Comparison of ENCODE assay signal across 8 cellular contexts in genomic region chr2:226791487-226792081, GRCh38. TPM values are rescaled to one million over a fixed set of nuclear protein-coding genes. Genes with fewer than 3 reads are reported as not detected.
DNase-seq lines count a peak whose midpoint lies in the region; ATAC-seq, FAIRE-seq and TF ChIP-seq lines count a peak whose summit lies in the region.

No MANE protein-coding gene starts in this region.

- H4K20me1 ChIP-seq in keratinocyte (ENCODE audit: control insufficient read depth, extremely low read depth, insufficient read depth, low read length), result no peaks in the 10 kb centered on the region

- TF ChIP-seq CTCF in keratinocyte (optimal IDR thresholded peaks at IDR 0.05 in 1 of 3, IDR thresholded peaks at IDR 0.05 in 1 of 3, conservative IDR thresholded peaks at IDR 0.05 in 1 of 3; ENCODE audit: extremely low read depth in 1 of 3, insufficient read depth in 2 of 3, low read length in 3 of 3), result peak in 1 of 3 experiments; percentile 27

- DNase-seq in AG08396 (ENCODE audit: low spot score) (peak; percentile 97), NCI-H2196 (lab: John Stamatoyannopoulos, UW; ENCODE audit: unreplicated experiment) (peak; percentile 90), keratinocyte (ENCODE audit: low read depth, low spot score) (no peak)
- peak; percentile 81 to 90 (median 85) for DNase-seq in activated CD4-positive, CD25-positive, alpha-beta regulatory T cell (lab: John Stamatoyannopoulos, UW)
- peak; percentile 93 for DNase-seq in central memory CD4-positive, alpha-beta T cell
- DNase-seq in stimulated activated CD4-positive, alpha-beta T cell treated with anti-CD3 and anti-CD28 coated beads, Interleukin-15, amount 100 ng/mL, for 24 hours, result peak; percentile 95

- H3K79me2 ChIP-seq in keratinocyte (ENCODE audit: control insufficient read depth, insufficient read depth, low read length), result peaks cover 85% of the 10 kb centered on the region

- dilution Hi-C loops in keratinocyte (cut with MboI; ENCODE audit: extremely low pct_ligation_motif_present, low sequenced_read_pairs), result no loop called here

- peak; percentile 83 for ATAC-seq in GM18873 (IDR thresholded peaks at IDR 0.05; ENCODE audit: low FRiP score, unreplicated experiment)
- ATAC-seq in HG03103 (IDR thresholded peaks at IDR 0.05; ENCODE audit: low read depth, unreplicated experiment), result peak; percentile 97

- H3K9me1 ChIP-seq in keratinocyte (ENCODE audit: control insufficient read depth, extremely low read depth, insufficient read depth, low read length), result no peaks in the 10 kb centered on the region

- H3K4me3 ChIP-seq in keratinocyte (ENCODE audit: control insufficient read depth in 2 of 3, extremely low read depth in 1 of 3, insufficient read depth in 2 of 3, low read depth in 1 of 3, low read length in 3 of 3), result peak overlapping the region; percentile 51 to 82 (median 82)

- H3K36me3 ChIP-seq in keratinocyte (ENCODE audit: control insufficient read depth in 2 of 2, extremely low read depth in 1 of 2, insufficient read depth in 2 of 2, low read length in 2 of 2), result peaks cover 8 to 19% of the 10 kb centered on the region in 2 experiments

- H3K27me3 ChIP-seq in keratinocyte (ENCODE audit: control insufficient read depth, extremely low read depth, insufficient read depth, low read length), result no peaks in the 10 kb centered on the region

- no peak for FAIRE-seq in keratinocyte (lab: Jason Lieb, UNC)

- peak overlapping the region; percentile 95 for H3K9ac ChIP-seq in keratinocyte (ENCODE audit: control insufficient read depth, extremely low read depth, insufficient read depth, low read length)

- H3K4me1 ChIP-seq in keratinocyte (ENCODE audit: control insufficient read depth, extremely low read depth, insufficient read depth, low read length), result peaks cover 40% of the 10 kb centered on the region

- H3K4me2 ChIP-seq in keratinocyte (ENCODE audit: control insufficient read depth, extremely low read depth, insufficient read depth, low read depth, low read length), result peak overlapping the region; percentile 100

- peak overlapping the region; percentile 95 for H3K27ac ChIP-seq in keratinocyte (ENCODE audit: control insufficient read depth, insufficient read depth, low read length)

- no peaks in the 10 kb centered on the region for H3K9me3 ChIP-seq in keratinocyte (ENCODE audit: control insufficient read depth, low read depth, low read length)

- H2AFZ ChIP-seq in keratinocyte (ENCODE audit: control insufficient read depth, low read length), result peak overlapping the region; percentile 74

RNA-seq across cellular contexts. Expression of gene IRS1, which starts 8.0 kb away (rescaled TPM):
- 10.1 to 15.8 TPM (median 11.2 TPM) in 3 replicates for polyA plus RNA-seq in keratinocyte
- polyA plus RNA-seq in keratinocyte (2011; ENCODE audit: low read depth), result 3.1 TPM
- 8.4 and 12.5 TPM in 2 replicates for polyA plus RNA-seq in keratinocyte (2011; cell fraction: cytosol; rRNA removed)
- polyA plus RNA-seq in keratinocyte (2011; cell fraction: nucleus; rRNA removed), result 21.1 and 26.0 TPM in 2 replicates
- polyA plus RNA-seq in keratinocyte (2012; ENCODE audit: low replicate concordance), result 4.4 and 14.4 TPM in 2 replicates
- polyA minus RNA-seq in keratinocyte, result 15.8 to 35.1 TPM (median 21.6 TPM) in 3 replicates
- 34.7 TPM for polyA minus RNA-seq in keratinocyte (2011; cell fraction: cytosol; rRNA and poly(A)+ RNA removed)
- 38.6 and 48.2 TPM in 2 replicates for polyA minus RNA-seq in keratinocyte (2011; cell fraction: nucleus; rRNA and poly(A)+ RNA removed)

RNA-seq across cellular contexts. Expression of gene RHBDD1, which starts 44.3 kb away (rescaled TPM):
- 22.1 to 27.8 TPM (median 22.8 TPM) in 3 replicates for polyA plus RNA-seq in keratinocyte
- polyA plus RNA-seq in keratinocyte (2011; ENCODE audit: low read depth), result 25.1 TPM
- polyA plus RNA-seq in keratinocyte (2011; cell fraction: cytosol; rRNA removed), result 10.7 and 33.0 TPM in 2 replicates
- polyA plus RNA-seq in keratinocyte (2011; cell fraction: nucleus; rRNA removed), result 28.3 and 32.6 TPM in 2 replicates
- polyA plus RNA-seq in keratinocyte (2012; ENCODE audit: low replicate concordance), result 16.2 and 22.0 TPM in 2 replicates
- 14.7 to 83.2 TPM (median 78.3 TPM) in 3 replicates for polyA minus RNA-seq in keratinocyte
- 19.4 TPM for polyA minus RNA-seq in keratinocyte (2011; cell fraction: cytosol; rRNA and poly(A)+ RNA removed)
- 31.2 and 82.2 TPM in 2 replicates for polyA minus RNA-seq in keratinocyte (2011; cell fraction: nucleus; rRNA and poly(A)+ RNA removed)
